ENCODE assay signal across 14 cellular contexts in genomic region chr15:49877117-49877860, GRCh38.
DNase-seq lines count a peak whose midpoint lies in the region; ATAC-seq, FAIRE-seq and TF ChIP-seq lines count a peak whose summit lies in the region.
"Had no signal": no experiment of that assay in that cellular context is flagged by ENCODE, and none has a peak within 500 bp of the region (broad histone marks: within the 10 kb centered on the region; RNA-seq: fewer than 3 reads in every experiment).

No MANE protein-coding gene starts in this region.

- H3K27me3 Mint-ChIP-seq in CD14-positive monocyte (ENCODE audit: low read depth in 3 of 3): no peaks in the 10 kb centered on the region
- H3K27me3 Mint-ChIP-seq: CD8-positive, alpha-beta memory T cell had no signal

- 55 to 58% methylated on average over 7 of the region's 7 CpGs for WGBS in body of pancreas, 2 donors
- WGBS in hepatocyte (ENCODE audit: low lambda C conversion rate, missing lambda C conversion rate): 74% methylated on average over 7 of the region's 7 CpGs
- 53% methylated on average over 7 of the region's 7 CpGs for WGBS in HepG2 (ENCODE audit: low lambda C conversion rate)

- intact Hi-C loops in CD14-positive monocyte (cut with micrococcal nuclease) (loop anchor here in 1 of 2 donors (10.0 kb wide), 1 partner anchor 268 kb away; no protein-coding TSS in a partner anchor), body of pancreas (cut with DNase I) (no loop called here), HepG2 (cut with micrococcal nuclease; ENCODE audit: unreplicated experiment) (loop anchor here (10.0 kb wide), 1 partner anchor 128 kb away; no protein-coding TSS in a partner anchor)

- peak overlapping the region in 4 of 7 donors; percentile 3 to 74 (median 23) for H3K27ac Mint-ChIP-seq in CD14-positive monocyte
- H3K27ac Mint-ChIP-seq: T-helper 1 cell treated with Interleukin-12 subunit alpha and Interleukin-12 subunit beta and Interleukin-4 antibody, amounts not matched to agents 30 μg/mL and 1 μg/mL, for 36 hours had no signal

- peaks cover 2% of the 10 kb centered on the region for H3K4me1 Mint-ChIP-seq in CD14-positive monocyte
- H3K4me1 Mint-ChIP-seq: CD8-positive, alpha-beta memory T cell had no signal

- H3K36me3 ChIP-seq in body of pancreas (replicated peaks in 1 of 2; ENCODE audit: insufficient read depth in 1 of 2, low read depth in 2 of 2) (no peaks in the 10 kb centered on the region), hepatocyte (replicated peaks; ENCODE audit: insufficient read depth, low read depth) (no peaks in the 10 kb centered on the region), HepG2 (replicated peaks in 1 of 2; ENCODE audit: control insufficient read depth in 1 of 2, insufficient read depth in 2 of 2, low read length in 2 of 2) (no peaks in the 10 kb centered on the region)

- H3K27ac ChIP-seq in body of pancreas (peak overlapping the region in 2 of 4 donors; percentile 25), hepatocyte (peak overlapping the region; percentile 78), skin epidermis (peak overlapping the region in 18 of 21 experiments; percentile 10 to 86 (median 67)), HepG2 (ENCODE audit: extremely low read length, insufficient read depth, low read length) (no peak overlapping the region)
- H3K27ac ChIP-seq: epithelial cell of prostate, HL-60 had no signal

- peak; percentile 5 for ATAC-seq in body of pancreas
- ATAC-seq in HG03175 (IDR thresholded peaks at IDR 0.05; ENCODE audit: unreplicated experiment): no peak
- ATAC-seq in HepG2: no peak
- no peak for ATAC-seq in HG02759 (IDR thresholded peaks at IDR 0.05; ENCODE audit: unreplicated experiment)

- H3K4me2 ChIP-seq in hepatocyte (no peak overlapping the region), HepG2 (ENCODE audit: low read depth, low read length) (no peak overlapping the region)

- no peak for TF ChIP-seq EP300 in HepG2 (IDR thresholded peaks at IDR 0.05; ENCODE audit: low read depth in 2 of 2, low read length in 2 of 2)
- TF ChIP-seq EP300 in HepG2 (CRISPR knock-in tag; IDR thresholded peaks at IDR 0.05; ENCODE audit: borderline replicate concordance): no peak

- DNase-seq in CD14-positive monocyte (ENCODE audit: low spot score) (no peak), body of pancreas (peak in 1 of 4 donors; percentile 29), hepatocyte (ENCODE audit: low spot score) (peak; percentile 10), HepG2 (ENCODE audit: low spot score) (no peak)
- DNase-seq in stimulated activated CD4-positive, alpha-beta T cell treated with anti-CD3 and anti-CD28 coated beads, Interleukin-4, amount 100 ng/mL, for 4 hours: no peak
- DNase-seq: CD8-positive, alpha-beta memory T cell; HFFc6 had no signal

- no peak for TF ChIP-seq POLR2A in body of pancreas (IDR thresholded peaks at IDR 0.05)
- TF ChIP-seq POLR2A in HepG2 (IDR thresholded peaks at IDR 0.05; ENCODE audit: insufficient read depth in 1 of 2, low read depth in 2 of 2, low read length in 2 of 2): no peak

- CTCF ChIA-PET in HepG2 (lab: Yijun Ruan, JAX; ENCODE audit: low intra/inter-chr PET ratio, low total read pairs): interaction anchor here (1.8 kb wide), 1 partner anchor 268 kb away, joined by 4 read pairs; no protein-coding TSS in a partner anchor

- H2AFZ ChIP-seq in hepatocyte (no peak overlapping the region), HepG2 (ENCODE audit: low read length) (no peak overlapping the region)

- H3K4me3 ChIP-seq in body of pancreas (no peak overlapping the region), hepatocyte (no peak overlapping the region), skin epidermis (no peak overlapping the region), HepG2 (replicated peaks in 1 of 3; ENCODE audit: insufficient read depth in 1 of 3, low read depth in 2 of 3, low read length in 3 of 3) (no peak overlapping the region)

- no peaks in the 10 kb centered on the region for H4K20me1 ChIP-seq in hepatocyte (ENCODE audit: insufficient read depth, poor library complexity, severe bottlenecking)
- H4K20me1 ChIP-seq in HepG2 (ENCODE audit: insufficient read depth, low read length): no peaks in the 10 kb centered on the region

- H3K9me3 ChIP-seq in body of pancreas (no peaks in the 10 kb centered on the region), hepatocyte (ENCODE audit: low read depth) (no peaks in the 10 kb centered on the region), HepG2 (ENCODE audit: low read length) (no peaks in the 10 kb centered on the region)

- in situ Hi-C loops in HepG2 (cut with HindIII; ENCODE audit: extremely low pct_ligation_motif_present, low pct_unique_long_range_greater_than_20kb): no loop called here

- no peak for FAIRE-seq in HepG2 (lab: Jason Lieb, UNC)
- FAIRE-seq: GM19239 had no signal

- no peak overlapping the region for H3K9ac ChIP-seq in HepG2 (ENCODE audit: insufficient read depth, low read depth, low read length)

- no peaks in the 10 kb centered on the region for H3K9me3 Mint-ChIP-seq in CD14-positive monocyte
- H3K9me3 Mint-ChIP-seq: CD8-positive, alpha-beta memory T cell; HFFc6; T-helper 1 cell treated with Interleukin-12 subunit alpha and Interleukin-12 subunit beta and Interleukin-4 antibody, amounts not matched to agents 30 μg/mL and 1 μg/mL, for 36 hours had no signal

- H3K79me2 ChIP-seq in hepatocyte (no peaks in the 10 kb centered on the region), HepG2 (ENCODE audit: insufficient read depth, low read length) (no peaks in the 10 kb centered on the region)

- peaks cover 63 to 67% of the 10 kb centered on the region in 2 donors for H3K36me3 Mint-ChIP-seq in CD14-positive monocyte
- H3K36me3 Mint-ChIP-seq: CD8-positive, alpha-beta memory T cell had no signal

- no peak for TF ChIP-seq RAD21 in HepG2 (CRISPR knock-in tag; IDR thresholded peaks at IDR 0.05)

- H3K4me1 ChIP-seq in body of pancreas: peaks cover 11% of the 10 kb centered on the region
- H3K4me1 ChIP-seq in hepatocyte (ENCODE audit: insufficient read depth): peaks cover 3% of the 10 kb centered on the region
- no peaks in the 10 kb centered on the region for H3K4me1 ChIP-seq in HepG2 (ENCODE audit: insufficient read depth, low read length)

- H3K9me2 ChIP-seq in hepatocyte (replicated peaks; ENCODE audit: insufficient read depth): no peaks in the 10 kb centered on the region

- H3K4me3 Mint-ChIP-seq in CD14-positive monocyte: no peak overlapping the region
- H3K4me3 Mint-ChIP-seq: CD8-positive, alpha-beta memory T cell; HFFc6; T-helper 1 cell treated with Interleukin-12 subunit alpha and Interleukin-12 subunit beta and Interleukin-4 antibody, amounts not matched to agents 30 μg/mL and 1 μg/mL, for 36 hours had no signal

- BruUV-seq in HepG2 (replicated peaks; lab: Mats Ljungman, UMichigan): no TSS peak

- H3K27me3 ChIP-seq in body of pancreas (no peaks in the 10 kb centered on the region), hepatocyte (no peaks in the 10 kb centered on the region), HepG2 (ENCODE audit: control insufficient read depth in 1 of 2, insufficient read depth in 2 of 2, low read length in 2 of 2) (no peaks in the 10 kb centered on the region)

- TF ChIP-seq CTCF in CD14-positive monocyte (IDR thresholded peaks at IDR 0.05) (no peak), body of pancreas (IDR thresholded peaks at IDR 0.05) (no peak), hepatocyte (IDR thresholded peaks at IDR 0.05; ENCODE audit: poor library complexity) (no peak), HepG2 (CRISPR knock-in tag; IDR thresholded peaks at IDR 0.05) (no peak)

- POLR2A ChIA-PET in HepG2 (lab: Yijun Ruan, JAX): no interaction called here

TF ChIP-seq in HepG2, 621 proteins besides CTCF, POLR2A, EP300 and RAD21:
- TF ChIP-seq ZNF543 (CRISPR knock-in tag; IDR thresholded peaks at IDR 0.05) (no peak), ZNF737 (CRISPR knock-in tag; IDR thresholded peaks at IDR 0.05; ENCODE audit: borderline replicate concordance) (no peak), TGIF2 (CRISPR knock-in tag; IDR thresholded peaks at IDR 0.05) (no peak), PAX8 (CRISPR knock-in tag; IDR thresholded peaks at IDR 0.05; ENCODE audit: borderline replicate concordance) (no peak), CCAR2 (optimal IDR thresholded peaks at IDR 0.05; ENCODE audit: low read depth, low read length) (no peak), GTF3A (CRISPR knock-in tag; conservative IDR thresholded peaks at IDR 0.05) (no peak), ZNF790 (CRISPR knock-in tag; IDR thresholded peaks at IDR 0.05; ENCODE audit: borderline replicate concordance) (no peak)
- TF ChIP-seq, protein P1, sequence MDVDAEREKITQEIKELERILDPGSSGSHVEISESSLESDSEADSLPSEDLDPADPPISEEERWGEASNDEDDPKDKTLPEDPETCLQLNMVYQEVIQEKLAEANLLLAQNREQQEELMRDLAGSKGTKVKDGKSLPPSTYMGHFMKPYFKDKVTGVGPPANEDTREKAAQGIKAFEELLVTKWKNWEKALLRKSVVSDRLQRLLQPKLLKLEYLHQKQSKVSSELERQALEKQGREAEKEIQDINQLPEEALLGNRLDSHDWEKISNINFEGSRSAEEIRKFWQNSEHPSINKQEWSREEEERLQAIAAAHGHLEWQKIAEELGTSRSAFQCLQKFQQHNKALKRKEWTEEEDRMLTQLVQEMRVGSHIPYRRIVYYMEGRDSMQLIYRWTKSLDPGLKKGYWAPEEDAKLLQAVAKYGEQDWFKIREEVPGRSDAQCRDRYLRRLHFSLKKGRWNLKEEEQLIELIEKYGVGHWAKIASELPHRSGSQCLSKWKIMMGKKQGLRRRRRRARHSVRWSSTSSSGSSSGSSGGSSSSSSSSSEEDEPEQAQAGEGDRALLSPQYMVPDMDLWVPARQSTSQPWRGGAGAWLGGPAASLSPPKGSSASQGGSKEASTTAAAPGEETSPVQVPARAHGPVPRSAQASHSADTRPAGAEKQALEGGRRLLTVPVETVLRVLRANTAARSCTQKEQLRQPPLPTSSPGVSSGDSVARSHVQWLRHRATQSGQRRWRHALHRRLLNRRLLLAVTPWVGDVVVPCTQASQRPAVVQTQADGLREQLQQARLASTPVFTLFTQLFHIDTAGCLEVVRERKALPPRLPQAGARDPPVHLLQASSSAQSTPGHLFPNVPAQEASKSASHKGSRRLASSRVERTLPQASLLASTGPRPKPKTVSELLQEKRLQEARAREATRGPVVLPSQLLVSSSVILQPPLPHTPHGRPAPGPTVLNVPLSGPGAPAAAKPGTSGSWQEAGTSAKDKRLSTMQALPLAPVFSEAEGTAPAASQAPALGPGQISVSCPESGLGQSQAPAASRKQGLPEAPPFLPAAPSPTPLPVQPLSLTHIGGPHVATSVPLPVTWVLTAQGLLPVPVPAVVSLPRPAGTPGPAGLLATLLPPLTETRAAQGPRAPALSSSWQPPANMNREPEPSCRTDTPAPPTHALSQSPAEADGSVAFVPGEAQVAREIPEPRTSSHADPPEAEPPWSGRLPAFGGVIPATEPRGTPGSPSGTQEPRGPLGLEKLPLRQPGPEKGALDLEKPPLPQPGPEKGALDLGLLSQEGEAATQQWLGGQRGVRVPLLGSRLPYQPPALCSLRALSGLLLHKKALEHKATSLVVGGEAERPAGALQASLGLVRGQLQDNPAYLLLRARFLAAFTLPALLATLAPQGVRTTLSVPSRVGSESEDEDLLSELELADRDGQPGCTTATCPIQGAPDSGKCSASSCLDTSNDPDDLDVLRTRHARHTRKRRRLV (CRISPR knock-in tag; IDR thresholded peaks at IDR 0.05): no peak
